Comparison of ENCODE assay signal across 1 cellular context in genomic region chr1:12230549-12231275, GRCh38.
TF ChIP-seq lines count a peak whose summit lies in the region.

No MANE protein-coding gene starts in this region.

TF ChIP-seq in HepG2, 621 proteins besides CTCF, POLR2A, EP300 and RAD21 (continued from another document and continues in another):
- no peak for TF ChIP-seq ZHX2 (IDR thresholded peaks at IDR 0.05; ENCODE audit: low read depth)
- TF ChIP-seq ZHX2 (CRISPR knock-in tag; IDR thresholded peaks at IDR 0.05; ENCODE audit: borderline replicate concordance), result no peak
- no peak for TF ChIP-seq ZNF383 (CRISPR knock-in tag; IDR thresholded peaks at IDR 0.05; ENCODE audit: borderline replicate concordance)
- no peak for TF ChIP-seq TOPORS (CRISPR knock-in tag; IDR thresholded peaks at IDR 0.05)
- TF ChIP-seq ZNF430 (CRISPR knock-in tag; IDR thresholded peaks at IDR 0.05), result no peak
- no peak for TF ChIP-seq MLX (CRISPR knock-in tag; IDR thresholded peaks at IDR 0.05)
- no peak for TF ChIP-seq SNAPC5 (CRISPR knock-in tag; IDR thresholded peaks at IDR 0.05; ENCODE audit: borderline replicate concordance)
- TF ChIP-seq HNRNPLL (IDR thresholded peaks at IDR 0.05; ENCODE audit: low read depth, low read length, poor library complexity, severe bottlenecking), result peak; percentile 36
- TF ChIP-seq SAFB2 (CRISPR knock-in tag; IDR thresholded peaks at IDR 0.05; ENCODE audit: borderline replicate concordance, low read depth), result 0 out of 2 replicates have a peak, but pooled peaks have one; percentile 50
- TF ChIP-seq ZNF597 (CRISPR knock-in tag; IDR thresholded peaks at IDR 0.05), result no peak
- 0 out of 2 replicates have a peak, but pooled peaks have one; percentile 30 for TF ChIP-seq ZBTB2 (CRISPR knock-in tag; IDR thresholded peaks at IDR 0.05; ENCODE audit: low read depth)
- TF ChIP-seq IRF9 (CRISPR knock-in tag; IDR thresholded peaks at IDR 0.05; ENCODE audit: borderline replicate concordance), result no peak
- TF ChIP-seq SATB2 (CRISPR knock-in tag; IDR thresholded peaks at IDR 0.05), result no peak
- 0 out of 2 replicates have a peak, but pooled peaks have one; percentile 4 for TF ChIP-seq ZNF691 (CRISPR knock-in tag; IDR thresholded peaks at IDR 0.05; ENCODE audit: borderline replicate concordance, low read depth)
- TF ChIP-seq PRDM15 (CRISPR knock-in tag; IDR thresholded peaks at IDR 0.05), result peak; percentile 87
- TF ChIP-seq DNMT1 (CRISPR knock-in tag; IDR thresholded peaks at IDR 0.05), result no peak
- TF ChIP-seq ZNF18 (CRISPR knock-in tag; IDR thresholded peaks at IDR 0.05; ENCODE audit: insufficient replicate concordance), result no peak
- no peak for TF ChIP-seq XRCC5 (optimal IDR thresholded peaks at IDR 0.05; ENCODE audit: low read length)
- no peak for TF ChIP-seq ETV6 (CRISPR knock-in tag; conservative IDR thresholded peaks at IDR 0.05)
- TF ChIP-seq MXI1 (IDR thresholded peaks at IDR 0.05; ENCODE audit: borderline replicate concordance, low read depth, low read length), result no peak
- TF ChIP-seq MTF2 (CRISPR knock-in tag; IDR thresholded peaks at IDR 0.05; ENCODE audit: borderline replicate concordance), result no peak
- TF ChIP-seq NFYB (CRISPR knock-in tag; IDR thresholded peaks at IDR 0.05), result no peak
- TF ChIP-seq GABPB1 (CRISPR knock-in tag; IDR thresholded peaks at IDR 0.05), result peak; percentile 32; the same call in 1 of the 2 replicates
- 0 out of 2 replicates have a peak, but pooled peaks have one; percentile 20 for TF ChIP-seq SPEN (CRISPR knock-in tag; IDR thresholded peaks at IDR 0.05; ENCODE audit: low read depth)
- no peak for TF ChIP-seq NR3C1 (CRISPR knock-in tag; IDR thresholded peaks at IDR 0.05)
- TF ChIP-seq SIN3B (IDR thresholded peaks at IDR 0.05; ENCODE audit: low read length), result no peak
- TF ChIP-seq ZFAT (CRISPR knock-in tag; conservative IDR thresholded peaks at IDR 0.05), result no peak
- TF ChIP-seq DNMT3B (CRISPR knock-in tag; conservative IDR thresholded peaks at IDR 0.05), result no peak
- no peak for TF ChIP-seq JUNB (CRISPR knock-in tag; IDR thresholded peaks at IDR 0.05; ENCODE audit: borderline replicate concordance)
- no peak for TF ChIP-seq E2F5 (CRISPR knock-in tag; conservative IDR thresholded peaks at IDR 0.05)
- no peak for TF ChIP-seq ZNF709 (CRISPR knock-in tag; IDR thresholded peaks at IDR 0.05)
- TF ChIP-seq MTA1 (CRISPR knock-in tag; IDR thresholded peaks at IDR 0.05; ENCODE audit: borderline replicate concordance), result no peak
- TF ChIP-seq SAP130 (CRISPR knock-in tag; IDR thresholded peaks at IDR 0.05; ENCODE audit: low read depth), result peak; percentile 53
- peak; percentile 13; the same call in 1 of the 2 replicates for TF ChIP-seq ZNF891 (CRISPR knock-in tag; IDR thresholded peaks at IDR 0.05)
- TF ChIP-seq NPAS2 (CRISPR knock-in tag; IDR thresholded peaks at IDR 0.05; ENCODE audit: borderline replicate concordance), result no peak
- no peak for TF ChIP-seq ZNF512B (CRISPR knock-in tag; IDR thresholded peaks at IDR 0.05; ENCODE audit: borderline replicate concordance)
- no peak for TF ChIP-seq WIZ (CRISPR knock-in tag; IDR thresholded peaks at IDR 0.05)
- TF ChIP-seq MBD4 (IDR thresholded peaks at IDR 0.05; ENCODE audit: borderline replicate concordance, low read length), result no peak
- TF ChIP-seq SUZ12 (IDR thresholded peaks at IDR 0.05; ENCODE audit: low read depth, low read length), result no peak
- no peak for TF ChIP-seq ELF4 (CRISPR knock-in tag; IDR thresholded peaks at IDR 0.05; ENCODE audit: borderline replicate concordance)
- TF ChIP-seq NR2C2 (CRISPR knock-in tag; IDR thresholded peaks at IDR 0.05; ENCODE audit: borderline replicate concordance), result no peak
- TF ChIP-seq ZNF572 (CRISPR knock-in tag; IDR thresholded peaks at IDR 0.05), result no peak
- TF ChIP-seq ZNF263 (CRISPR knock-in tag; IDR thresholded peaks at IDR 0.05), result no peak
